ENCODE assay signal across 8 cellular contexts in the genomic region with DNA sequence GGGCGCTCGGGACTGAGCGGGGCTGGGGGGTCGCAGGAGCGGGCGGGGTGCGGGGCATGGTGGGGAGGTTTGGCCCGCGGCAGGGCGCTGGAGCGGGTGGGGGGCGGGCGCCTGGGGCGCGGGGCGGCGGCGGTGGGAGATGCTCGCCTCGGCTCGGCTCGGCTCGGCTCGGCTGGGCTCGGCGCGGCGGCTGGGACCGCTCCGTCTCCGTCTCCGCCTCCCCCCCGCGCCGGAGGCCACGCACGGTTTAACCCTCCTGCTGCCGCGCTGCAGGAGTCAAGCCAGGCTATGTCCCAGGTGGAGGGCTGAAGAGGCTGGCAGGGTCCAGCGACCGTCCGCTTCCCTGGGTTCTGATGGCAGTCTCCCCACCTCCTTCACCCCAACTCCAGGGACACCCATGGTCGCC. TPM values are rescaled to one million over a fixed set of nuclear protein-coding genes. Genes with fewer than 3 reads are reported as not detected.
DNase-seq lines count a peak whose midpoint lies in the region; ATAC-seq and TF ChIP-seq lines count a peak whose summit lies in the region.

A gene with protein sequence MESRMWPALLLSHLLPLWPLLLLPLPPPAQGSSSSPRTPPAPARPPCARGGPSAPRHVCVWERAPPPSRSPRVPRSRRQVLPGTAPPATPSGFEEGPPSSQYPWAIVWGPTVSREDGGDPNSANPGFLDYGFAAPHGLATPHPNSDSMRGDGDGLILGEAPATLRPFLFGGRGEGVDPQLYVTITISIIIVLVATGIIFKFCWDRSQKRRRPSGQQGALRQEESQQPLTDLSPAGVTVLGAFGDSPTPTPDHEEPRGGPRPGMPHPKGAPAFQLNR (minus strand): TSS at position 170 of the 406 bp plus-strand sequence. CDS start 2,754 bp downstream, outside the sequence.

- peak within 1 kb of the TSS; percentile 77 for H3K18ac ChIP-seq in mesendoderm (ENCODE audit: low read length)

- intact Hi-C loops in dorsolateral prefrontal cortex (cut with DNase I) = no loop called here

- peak within 1 kb of the TSS; percentile 91 for H3K56ac ChIP-seq in mesendoderm (ENCODE audit: low read length)

- H3K4me3 ChIP-seq in dorsolateral prefrontal cortex (peak within 1 kb of the TSS; percentile 16 to 80 (median 65)), mesendoderm (ENCODE audit: low read length) (peak within 1 kb of the TSS; percentile 64)

- peak within 1 kb of the TSS; percentile 57 for H3K4ac ChIP-seq in mesendoderm (ENCODE audit: low read depth, low read length)

- peak; percentile 75 for ATAC-seq in stimulated activated naive CD8-positive, alpha-beta T cell treated with anti-CD3 and anti-CD28 coated beads, Interleukin-15, amount 100 ng/mL, for 72 hours
- no peak for ATAC-seq in HG03342 (IDR thresholded peaks at IDR 0.05; ENCODE audit: unreplicated experiment)
- ATAC-seq in HG03354 (IDR thresholded peaks at IDR 0.05; ENCODE audit: poor library complexity, severe bottlenecking, unreplicated experiment) = no peak

- H2BK5ac ChIP-seq in mesendoderm (ENCODE audit: low read length) = no peak within 1 kb of the TSS

- no peaks in the 10 kb centered on the region for H3K79me2 ChIP-seq in mesendoderm (ENCODE audit: control insufficient read depth, insufficient read depth, low read length)

- peaks cover 74% of the 10 kb centered on the region for H3K27me3 Mint-ChIP-seq in stimulated activated naive CD8-positive, alpha-beta T cell treated with anti-CD3 and anti-CD28 coated beads, Interleukin-15, amount 100 ng/mL, for 72 hours

- peak within 1 kb of the TSS; percentile 95 for H3K4me2 ChIP-seq in mesendoderm (ENCODE audit: low read length)

- peak within 1 kb of the TSS in 1 of 2 donors; percentile 81 for H3K27ac Mint-ChIP-seq in stimulated activated naive CD8-positive, alpha-beta T cell treated with anti-CD3 and anti-CD28 coated beads, Interleukin-15, amount 100 ng/mL, for 72 hours

- no peak within 1 kb of the TSS for H4K8ac ChIP-seq in mesendoderm (ENCODE audit: low read depth, low read length)

- no peak for TF ChIP-seq CTCF in dorsolateral prefrontal cortex (IDR thresholded peaks at IDR 0.05 in 54 of 56, conservative IDR thresholded peaks at IDR 0.05 in 2 of 56; ENCODE audit: low read depth in 1 of 56, partially characterized antibody in 56 of 56)

- peak within 1 kb of the TSS; percentile 71 to 80 for H3K4me3 Mint-ChIP-seq in stimulated activated naive CD8-positive, alpha-beta T cell treated with anti-CD3 and anti-CD28 coated beads, Interleukin-15, amount 100 ng/mL, for 72 hours

- H3K27me3 ChIP-seq in dorsolateral prefrontal cortex = peaks cover 0 to 70% (median 18%) of the 10 kb centered on the region in 45 donors
- peaks cover 6% of the 10 kb centered on the region for H3K27me3 ChIP-seq in mesendoderm (ENCODE audit: insufficient read depth, low read length, poor library complexity)

- no peak within 1 kb of the TSS for H2AK5ac ChIP-seq in mesendoderm (ENCODE audit: low read length)

- H3K9ac ChIP-seq in mesendoderm (ENCODE audit: low read length) = peak within 1 kb of the TSS; percentile 78

- peak within 1 kb of the TSS in 52 of 59 donors; percentile 0 to 91 (median 79) for H3K27ac ChIP-seq in dorsolateral prefrontal cortex
- H3K27ac ChIP-seq in mesendoderm (ENCODE audit: low read depth, low read length) = no peak within 1 kb of the TSS

- DNase-seq in NCI-H2227 (lab: John Stamatoyannopoulos, UW; ENCODE audit: unreplicated experiment) (peak; percentile 65), NCI-H2227 treated with DMSO at 0.1 percent for 48 hours (lab: John Stamatoyannopoulos, UW) (no peak), dorsolateral prefrontal cortex (peak in 8 of 10 donors; percentile 38 to 83 (median 56)), mesendoderm (no peak)
- DNase-seq in activated CD4-positive, alpha-beta T cell treated with anti-CD3 and anti-CD28 coated beads, Interleukin-2, amount 50 U/mL, for 4 hours = peak; percentile 37 to 42
- peak; percentile 40 for DNase-seq in stimulated activated naive CD8-positive, alpha-beta T cell treated with anti-CD3 and anti-CD28 coated beads, Interleukin-15, amount 100 ng/mL, for 72 hours

- H4K5ac ChIP-seq in mesendoderm (ENCODE audit: low read length) = no peak within 1 kb of the TSS

- H3K23ac ChIP-seq in mesendoderm (ENCODE audit: low read length) = peak within 1 kb of the TSS; percentile 68

- H3K9me3 Mint-ChIP-seq in stimulated activated naive CD8-positive, alpha-beta T cell treated with anti-CD3 and anti-CD28 coated beads, Interleukin-15, amount 100 ng/mL, for 72 hours = no peaks in the 10 kb centered on the region

- no peaks in the 10 kb centered on the region for H3K79me1 ChIP-seq in mesendoderm (ENCODE audit: low read length)

- H3K4me1 Mint-ChIP-seq in stimulated activated naive CD8-positive, alpha-beta T cell treated with anti-CD3 and anti-CD28 coated beads, Interleukin-15, amount 100 ng/mL, for 72 hours = peaks cover 33% of the 10 kb centered on the region

- no peak within 1 kb of the TSS for H2BK15ac ChIP-seq in mesendoderm (replicated peaks; ENCODE audit: low read depth)

- WGBS in mesendoderm (ENCODE audit: extremely low coverage, insufficient coverage, low lambda C conversion rate) = no CpG with 5 or more reads among the region's 43 CpGs

- no peaks in the 10 kb centered on the region for H3K36me3 ChIP-seq in mesendoderm (ENCODE audit: control insufficient read depth, insufficient read depth, low read length)

- no peak within 1 kb of the TSS for H2BK120ac ChIP-seq in mesendoderm (ENCODE audit: low read depth, low read length)

- H3K4me1 ChIP-seq in mesendoderm (ENCODE audit: control insufficient read depth, low read depth, low read length) = peaks cover 5% of the 10 kb centered on the region

RNA-seq across cellular contexts. Expression of the gene that starts here (rescaled TPM):
- total RNA-seq in dorsolateral prefrontal cortex = 100 to 1,000 TPM in 16 of 120 experiments, 10 to 100 TPM in 104; 24.4 to 128 (median 80.6) TPM
- 2.7 TPM for polyA plus RNA-seq in mesendoderm (2013, experiment 1 of 2)
- polyA plus RNA-seq in mesendoderm (2013, experiment 2 of 2) = 2.8 TPM

Comparison
In these comparisons a context has a peak if more than half of its experiments do, and no peak if none do; other contexts are left out.
1. DNase-seq: peak in NCI-H2227 (single experiment), activated CD4-positive, alpha-beta T cell treated with anti-CD3 and anti-CD28 coated beads, Interleukin-2, amount 50 U/mL, for 4 hours (2 of 2), dorsolateral prefrontal cortex (8 of 10) and stimulated activated naive CD8-positive, alpha-beta T cell treated with anti-CD3 and anti-CD28 coated beads, Interleukin-15, amount 100 ng/mL, for 72 hours (2 of 2); none in NCI-H2227 treated with DMSO at 0.1 percent for 48 hours (single experiment) and mesendoderm (single experiment).